Comparison of ENCODE assay signal across 8 cellular contexts in genomic region chr1:44808938-44809917, GRCh38. TPM values are rescaled to one million over a fixed set of nuclear protein-coding genes. Genes with fewer than 3 reads are reported as not detected.
DNase-seq lines count a peak whose midpoint lies in the region; ATAC-seq, FAIRE-seq and TF ChIP-seq lines count a peak whose summit lies in the region.

No MANE protein-coding gene starts in this region.

- H3K4me3 Mint-ChIP-seq in neural progenitor cell = peak overlapping the region; percentile 78

- no peaks in the 10 kb centered on the region for H3K36me3 ChIP-seq in neural progenitor cell

- H4K20me1 ChIP-seq in neural progenitor cell (ENCODE audit: low read depth) = no peaks in the 10 kb centered on the region

- DNase-seq in M059J (ENCODE audit: low read depth) = peak; percentile 71
- peak; percentile 78 to 85 for DNase-seq in activated CD8-positive, alpha-beta memory T cell treated with anti-CD3 and anti-CD28 coated beads for 4 hours (ENCODE audit: low read depth in 2 of 2)
- no peak for DNase-seq in epithelial cell of esophagus (ENCODE audit: low read depth)
- DNase-seq in neural progenitor cell (ENCODE audit: low spot score) = no peak
- no peak for DNase-seq in frontal cortex (ENCODE audit: low spot score in 2 of 2)

- H3K4me3 ChIP-seq in epithelial cell of esophagus (ENCODE audit: low read length) (no peak overlapping the region), neural progenitor cell (peak overlapping the region; percentile 17)

- peak overlapping the region; percentile 100 for H3K27ac Mint-ChIP-seq in neural progenitor cell

- no peak overlapping the region for H2AFZ ChIP-seq in neural progenitor cell (replicated peaks)

- H3K27ac ChIP-seq in C4-2B (peak overlapping the region; percentile 52), neural progenitor cell (no peak overlapping the region), temporal lobe (ENCODE audit: low read depth, low read length) (peak overlapping the region; percentile 95)

- peaks cover 15% of the 10 kb centered on the region for H3K27me3 Mint-ChIP-seq in neural progenitor cell (ENCODE audit: insufficient read depth, low read depth)

- TF ChIP-seq CTCF in C4-2B (conservative IDR thresholded peaks at IDR 0.05) = no peak
- peak; percentile 8 for TF ChIP-seq CTCF in epithelial cell of esophagus (IDR thresholded peaks at IDR 0.05; ENCODE audit: insufficient read depth, low read depth, low read length, missing control alignments)
- TF ChIP-seq CTCF in neural progenitor cell (IDR thresholded peaks at IDR 0.05) = no peak

- H3K4me2 ChIP-seq in neural progenitor cell = peak overlapping the region; percentile 71

- peaks cover 60% of the 10 kb centered on the region for H3K4me1 Mint-ChIP-seq in neural progenitor cell

- no peaks in the 10 kb centered on the region for H3K79me2 ChIP-seq in neural progenitor cell (ENCODE audit: low read depth)

- peaks cover 50% of the 10 kb centered on the region for H3K4me1 ChIP-seq in neural progenitor cell

- peak; percentile 39 for ATAC-seq in GM21619 (IDR thresholded peaks at IDR 0.05; ENCODE audit: unreplicated experiment)

- H3K9ac ChIP-seq in neural progenitor cell = no peak overlapping the region

- peaks cover 20% of the 10 kb centered on the region for H3F3A ChIP-seq in neural progenitor cell (ENCODE audit: low read depth)

- no peak for FAIRE-seq in frontal cortex (lab: Jason Lieb, UNC)

- H3K9me3 ChIP-seq in neural progenitor cell (ENCODE audit: low read depth) = no peaks in the 10 kb centered on the region

- H3K27me3 ChIP-seq in neural progenitor cell = no peaks in the 10 kb centered on the region

- peaks cover 6% of the 10 kb centered on the region for H3K36me3 Mint-ChIP-seq in neural progenitor cell

- H3K9me3 Mint-ChIP-seq in neural progenitor cell = no peaks in the 10 kb centered on the region

RNA-seq across cellular contexts. Expression of gene BTBD19, which starts 0.9 kb away (rescaled TPM):
- 1.2 and 4.3 TPM in 2 replicates for total RNA-seq in M059J (2014; rRNA removed; shearing (Covaris generic))
- 1.4 and 1.7 TPM in 2 replicates for total RNA-seq in neural progenitor cell (ENCODE audit: low replicate concordance)
- total RNA-seq in temporal lobe = 2.2 TPM
- under 0.01 TPM for total RNA-seq in frontal cortex

RNA-seq across cellular contexts. Expression of gene DYNLT4, which starts 2.1 kb away (rescaled TPM):
- 1.4 TPM in 1 of 2 replicates, not detected in the other for total RNA-seq in M059J (2014; rRNA removed; shearing (Covaris generic))
- not detected in 2 replicates for total RNA-seq in neural progenitor cell (ENCODE audit: low replicate concordance)
- total RNA-seq in temporal lobe = not detected
- total RNA-seq in frontal cortex = not detected

RNA-seq across cellular contexts. Expression of gene PLK3, which starts 9.1 kb away (rescaled TPM):
- total RNA-seq in M059J (2014; rRNA removed; shearing (Covaris generic)) = 8.0 and 9.5 TPM in 2 replicates
- 2.2 and 6.6 TPM in 2 replicates for total RNA-seq in neural progenitor cell (ENCODE audit: low replicate concordance)
- 9.1 TPM for total RNA-seq in temporal lobe
- 10.2 TPM for total RNA-seq in frontal cortex

RNA-seq across cellular contexts. Expression of gene BEST4, which starts 21.3 kb away (rescaled TPM):
- 0.05 and 0.57 TPM in 2 replicates for total RNA-seq in M059J (2014; rRNA removed; shearing (Covaris generic))
- total RNA-seq in neural progenitor cell (ENCODE audit: low replicate concordance) (0.65 and 0.84 TPM in 2 replicates), temporal lobe (0.49 TPM), frontal cortex (0.41 TPM)

RNA-seq across cellular contexts. Expression of gene PTCH2, which starts 33.8 kb away (rescaled TPM):
- 0.17 TPM in 1 of 2 replicates, not detected in the other for total RNA-seq in M059J (2014; rRNA removed; shearing (Covaris generic))
- 0.09 TPM in 1 of 2 replicates, not detected in the other for total RNA-seq in neural progenitor cell (ENCODE audit: low replicate concordance)
- total RNA-seq in temporal lobe = 1.7 TPM
- 0.82 TPM for total RNA-seq in frontal cortex

Comparison
In these comparisons a context has a peak if more than half of its experiments do, and no peak if none do; other contexts are left out.
1. DNase-seq: peak in M059J (single experiment) and activated CD8-positive, alpha-beta memory T cell treated with anti-CD3 and anti-CD28 coated beads for 4 hours (2 of 2); none in epithelial cell of esophagus (single experiment), neural progenitor cell (single experiment) and frontal cortex (0 of 2).